In the genomic region with DNA sequence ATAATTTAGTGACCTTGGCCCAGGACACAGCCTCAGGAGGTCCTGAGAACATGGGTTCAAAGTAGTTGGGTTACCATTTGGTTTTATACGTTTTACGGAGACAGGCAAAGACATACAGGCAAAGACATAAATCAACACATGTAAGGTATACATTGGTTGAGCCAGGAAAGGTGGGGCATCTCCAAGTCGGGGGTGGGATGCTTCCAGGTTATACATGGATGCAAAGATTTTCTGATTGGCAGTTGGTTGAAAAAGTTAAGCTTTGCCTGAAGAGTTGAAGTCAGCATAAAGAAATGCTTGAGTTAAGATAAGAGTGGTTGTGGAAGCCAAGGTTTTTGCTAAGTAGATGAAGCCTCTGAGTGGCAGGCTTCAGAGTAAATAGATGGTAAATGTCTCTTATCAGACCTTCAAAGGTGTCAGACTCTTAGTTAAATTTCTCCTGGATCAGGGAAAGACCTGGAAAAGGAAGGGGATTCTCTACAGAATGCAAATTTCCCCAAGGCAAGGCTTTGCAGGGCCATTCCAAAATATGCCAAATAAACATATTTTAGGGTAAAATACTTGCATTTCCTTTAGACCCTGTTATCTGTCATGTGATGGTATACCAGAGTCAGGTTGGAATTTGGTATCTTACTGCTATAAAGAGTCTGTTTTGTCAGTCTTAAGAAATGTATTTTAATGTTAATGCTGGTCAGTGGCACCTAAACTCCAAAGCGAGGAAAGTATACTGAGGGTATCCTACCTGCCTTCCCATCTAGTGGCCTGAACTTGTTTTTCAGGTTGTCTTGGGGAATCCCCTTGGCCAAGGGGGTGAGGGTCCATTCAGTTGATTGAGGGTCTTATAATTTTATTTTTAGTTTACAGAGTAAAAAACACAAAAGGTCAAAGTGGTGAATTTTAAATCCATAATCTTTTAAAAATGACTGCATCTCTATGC, we compare ENCODE assay signal across 3 cellular contexts.
TF ChIP-seq lines count a peak whose summit lies in the region.

No MANE protein-coding gene starts in this region.

TF ChIP-seq in GM23338, 12 proteins besides CTCF, POLR2A, EP300 and RAD21 (continues in another document):
- no peak for TF ChIP-seq ZNF331 (CRISPR knock-in tag; IDR thresholded peaks at IDR 0.05; ENCODE audit: low read depth)
- TF ChIP-seq, protein P1, sequence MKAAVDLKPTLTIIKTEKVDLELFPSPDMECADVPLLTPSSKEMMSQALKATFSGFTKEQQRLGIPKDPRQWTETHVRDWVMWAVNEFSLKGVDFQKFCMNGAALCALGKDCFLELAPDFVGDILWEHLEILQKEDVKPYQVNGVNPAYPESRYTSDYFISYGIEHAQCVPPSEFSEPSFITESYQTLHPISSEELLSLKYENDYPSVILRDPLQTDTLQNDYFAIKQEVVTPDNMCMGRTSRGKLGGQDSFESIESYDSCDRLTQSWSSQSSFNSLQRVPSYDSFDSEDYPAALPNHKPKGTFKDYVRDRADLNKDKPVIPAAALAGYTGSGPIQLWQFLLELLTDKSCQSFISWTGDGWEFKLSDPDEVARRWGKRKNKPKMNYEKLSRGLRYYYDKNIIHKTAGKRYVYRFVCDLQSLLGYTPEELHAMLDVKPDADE (IDR thresholded peaks at IDR 0.05): no peak
- TF ChIP-seq NANOG (IDR thresholded peaks at IDR 0.05; ENCODE audit: borderline replicate concordance): no peak
- TF ChIP-seq, protein P2, sequence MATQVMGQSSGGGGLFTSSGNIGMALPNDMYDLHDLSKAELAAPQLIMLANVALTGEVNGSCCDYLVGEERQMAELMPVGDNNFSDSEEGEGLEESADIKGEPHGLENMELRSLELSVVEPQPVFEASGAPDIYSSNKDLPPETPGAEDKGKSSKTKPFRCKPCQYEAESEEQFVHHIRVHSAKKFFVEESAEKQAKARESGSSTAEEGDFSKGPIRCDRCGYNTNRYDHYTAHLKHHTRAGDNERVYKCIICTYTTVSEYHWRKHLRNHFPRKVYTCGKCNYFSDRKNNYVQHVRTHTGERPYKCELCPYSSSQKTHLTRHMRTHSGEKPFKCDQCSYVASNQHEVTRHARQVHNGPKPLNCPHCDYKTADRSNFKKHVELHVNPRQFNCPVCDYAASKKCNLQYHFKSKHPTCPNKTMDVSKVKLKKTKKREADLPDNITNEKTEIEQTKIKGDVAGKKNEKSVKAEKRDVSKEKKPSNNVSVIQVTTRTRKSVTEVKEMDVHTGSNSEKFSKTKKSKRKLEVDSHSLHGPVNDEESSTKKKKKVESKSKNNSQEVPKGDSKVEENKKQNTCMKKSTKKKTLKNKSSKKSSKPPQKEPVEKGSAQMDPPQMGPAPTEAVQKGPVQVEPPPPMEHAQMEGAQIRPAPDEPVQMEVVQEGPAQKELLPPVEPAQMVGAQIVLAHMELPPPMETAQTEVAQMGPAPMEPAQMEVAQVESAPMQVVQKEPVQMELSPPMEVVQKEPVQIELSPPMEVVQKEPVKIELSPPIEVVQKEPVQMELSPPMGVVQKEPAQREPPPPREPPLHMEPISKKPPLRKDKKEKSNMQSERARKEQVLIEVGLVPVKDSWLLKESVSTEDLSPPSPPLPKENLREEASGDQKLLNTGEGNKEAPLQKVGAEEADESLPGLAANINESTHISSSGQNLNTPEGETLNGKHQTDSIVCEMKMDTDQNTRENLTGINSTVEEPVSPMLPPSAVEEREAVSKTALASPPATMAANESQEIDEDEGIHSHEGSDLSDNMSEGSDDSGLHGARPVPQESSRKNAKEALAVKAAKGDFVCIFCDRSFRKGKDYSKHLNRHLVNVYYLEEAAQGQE (IDR thresholded peaks at IDR 0.05; ENCODE audit: unreplicated experiment): no peak
- TF ChIP-seq STAT1 (IDR thresholded peaks at IDR 0.05; ENCODE audit: unreplicated experiment): no peak
- TF ChIP-seq JUNB (IDR thresholded peaks at IDR 0.05; ENCODE audit: unreplicated experiment): no peak
- TF ChIP-seq EZH2phosphoT487 (IDR thresholded peaks at IDR 0.05; ENCODE audit: unreplicated experiment): no peak
- no peak for TF ChIP-seq CREB1 (CRISPR knock-in tag; IDR thresholded peaks at IDR 0.05; ENCODE audit: low read depth)
- no peak for TF ChIP-seq ZNF114 (CRISPR knock-in tag; IDR thresholded peaks at IDR 0.05)
- no peak for TF ChIP-seq EZH2 (IDR thresholded peaks at IDR 0.05; ENCODE audit: low read depth, unreplicated experiment)

TF ChIP-seq in H1, 55 proteins besides CTCF, POLR2A, EP300 and RAD21:
- TF ChIP-seq SUZ12 (IDR thresholded peaks at IDR 0.05; ENCODE audit: low read length) (no peak), ASH2L (IDR thresholded peaks at IDR 0.05; ENCODE audit: low read length) (peak; percentile 33)

TF ChIP-seq in SK-N-SH treated with all-trans-retinoic acid at 6 μM for 48 hours, 23 proteins besides CTCF, POLR2A, EP300 and RAD21:
- TF ChIP-seq, protein P3, sequence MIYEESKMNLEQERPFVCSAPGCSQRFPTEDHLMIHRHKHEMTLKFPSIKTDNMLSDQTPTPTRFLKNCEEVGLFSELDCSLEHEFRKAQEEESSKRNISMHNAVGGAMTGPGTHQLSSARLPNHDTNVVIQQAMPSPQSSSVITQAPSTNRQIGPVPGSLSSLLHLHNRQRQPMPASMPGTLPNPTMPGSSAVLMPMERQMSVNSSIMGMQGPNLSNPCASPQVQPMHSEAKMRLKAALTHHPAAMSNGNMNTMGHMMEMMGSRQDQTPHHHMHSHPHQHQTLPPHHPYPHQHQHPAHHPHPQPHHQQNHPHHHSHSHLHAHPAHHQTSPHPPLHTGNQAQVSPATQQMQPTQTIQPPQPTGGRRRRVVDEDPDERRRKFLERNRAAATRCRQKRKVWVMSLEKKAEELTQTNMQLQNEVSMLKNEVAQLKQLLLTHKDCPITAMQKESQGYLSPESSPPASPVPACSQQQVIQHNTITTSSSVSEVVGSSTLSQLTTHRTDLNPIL (CRISPR knock-in tag; IDR thresholded peaks at IDR 0.05; ENCODE audit: low read depth): no peak
- TF ChIP-seq TCF4 (CRISPR knock-in tag; IDR thresholded peaks at IDR 0.05; ENCODE audit: borderline replicate concordance) (no peak), ZNF8 (CRISPR knock-in tag; IDR thresholded peaks at IDR 0.05) (no peak), BACH2 (CRISPR knock-in tag; IDR thresholded peaks at IDR 0.05; ENCODE audit: borderline replicate concordance) (no peak)
- TF ChIP-seq, protein P4, sequence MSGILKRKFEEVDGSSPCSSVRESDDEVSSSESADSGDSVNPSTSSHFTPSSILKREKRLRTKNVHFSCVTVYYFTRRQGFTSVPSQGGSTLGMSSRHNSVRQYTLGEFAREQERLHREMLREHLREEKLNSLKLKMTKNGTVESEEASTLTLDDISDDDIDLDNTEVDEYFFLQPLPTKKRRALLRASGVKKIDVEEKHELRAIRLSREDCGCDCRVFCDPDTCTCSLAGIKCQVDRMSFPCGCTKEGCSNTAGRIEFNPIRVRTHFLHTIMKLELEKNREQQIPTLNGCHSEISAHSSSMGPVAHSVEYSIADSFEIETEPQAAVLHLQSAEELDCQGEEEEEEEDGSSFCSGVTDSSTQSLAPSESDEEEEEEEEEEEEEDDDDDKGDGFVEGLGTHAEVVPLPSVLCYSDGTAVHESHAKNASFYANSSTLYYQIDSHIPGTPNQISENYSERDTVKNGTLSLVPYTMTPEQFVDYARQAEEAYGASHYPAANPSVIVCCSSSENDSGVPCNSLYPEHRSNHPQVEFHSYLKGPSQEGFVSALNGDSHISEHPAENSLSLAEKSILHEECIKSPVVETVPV (CRISPR knock-in tag; IDR thresholded peaks at IDR 0.05): no peak
TF ChIP-seq in SK-N-SH treated with all-trans-retinoic acid at 6 μM for 48 hours: peak in this region for 0.
